In genomic region chr12:105343836-105344235, GRCh38 we compare ENCODE assay signal across 2 cellular contexts.
A peak's percentile ranks its signal among the peaks of the same experiment; 100 is the strongest.
TF ChIP-seq lines count a peak whose summit lies in the region.

No MANE protein-coding gene starts in this region.

TF ChIP-seq in GM23338, 12 proteins besides CTCF, POLR2A, EP300 and RAD21 (continued from another document):
- no peak for TF ChIP-seq REST (IDR thresholded peaks at IDR 0.05; ENCODE audit: unreplicated experiment)
- TF ChIP-seq NANOG (IDR thresholded peaks at IDR 0.05; ENCODE audit: borderline replicate concordance) = peak; percentile 52
- TF ChIP-seq ZNF462 (CRISPR knock-in tag; IDR thresholded peaks at IDR 0.05) = no peak
- no peak for TF ChIP-seq ETS1 (IDR thresholded peaks at IDR 0.05)
TF ChIP-seq in GM23338: peak in this region for 1.

TF ChIP-seq in H1, 55 proteins besides CTCF, POLR2A, EP300 and RAD21 (continued from another document):
- peak; percentile 42; the same call in 1 of the 2 replicates for TF ChIP-seq YY1 (IDR thresholded peaks at IDR 0.05; ENCODE audit: low read depth, low read length)
- no peak for TF ChIP-seq POU5F1 (IDR thresholded peaks at IDR 0.05; ENCODE audit: low read depth, low read length)
TF ChIP-seq in H1: peak in this region for 2.
